9 cellular contexts compared by ENCODE assay signal in the genomic region with DNA sequence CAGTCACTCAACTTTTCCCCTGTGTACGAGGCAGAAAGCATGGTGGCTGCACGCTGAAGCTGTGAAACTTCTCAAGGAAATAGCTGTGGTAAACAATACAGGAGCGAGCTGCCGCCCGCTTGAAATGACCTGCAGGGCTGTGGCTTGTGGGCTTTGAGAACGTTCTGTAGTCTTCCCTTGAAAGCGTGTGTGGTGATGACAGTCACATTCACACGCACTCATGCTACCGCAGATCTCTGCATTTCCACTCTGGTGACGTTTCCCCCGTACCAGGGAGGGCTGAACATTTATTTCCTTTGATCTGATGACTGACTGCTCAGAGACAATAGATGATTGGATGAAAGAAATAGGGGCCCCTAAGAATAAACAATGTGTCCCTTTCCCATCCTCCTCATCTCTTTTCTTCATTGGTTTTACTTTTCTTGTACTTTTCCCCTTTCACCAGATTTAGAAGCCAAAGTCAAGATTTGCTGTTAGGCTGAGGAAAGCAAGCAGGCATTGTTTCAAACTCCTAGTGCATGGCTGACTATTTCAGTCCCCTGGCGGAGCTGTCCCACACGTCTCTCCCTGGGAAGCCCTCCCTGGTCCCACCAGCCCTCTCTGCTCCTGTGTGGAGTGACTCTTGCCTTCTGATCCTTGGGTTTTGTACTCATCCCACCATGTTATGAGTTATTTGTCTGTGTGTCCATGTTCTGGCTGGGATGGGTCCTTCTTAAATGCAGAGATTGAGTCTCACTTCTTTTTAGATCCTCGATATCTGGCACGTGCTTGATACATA. TPM values are rescaled to one million over a fixed set of nuclear protein-coding genes. Genes with fewer than 3 reads are reported as not detected.
A peak's percentile ranks its signal among the peaks of the same experiment; 100 is the strongest.
DNase-seq lines count a peak whose midpoint lies in the region; ATAC-seq, FAIRE-seq and TF ChIP-seq lines count a peak whose summit lies in the region.
"Had no signal": no experiment of that assay in that cellular context is flagged by ENCODE, and none has a peak within 500 bp of the region (broad histone marks: within the 10 kb centered on the region; RNA-seq: fewer than 3 reads in every experiment).

No MANE protein-coding gene starts in this region.

- H3K9me2 ChIP-seq in SK-N-SH (no peaks in the 10 kb centered on the region), OCI-LY1 (ENCODE audit: low read depth, low read length) (no peaks in the 10 kb centered on the region)

- H3K36me3 ChIP-seq in SK-N-SH (replicated peaks in 1 of 2; ENCODE audit: control insufficient read depth in 1 of 2, insufficient read depth in 2 of 2, low read length in 1 of 2) (no peaks in the 10 kb centered on the region), OCI-LY1 (ENCODE audit: insufficient read depth, low read length) (no peaks in the 10 kb centered on the region)

- H2AFZ ChIP-seq in SK-N-SH (ENCODE audit: low read depth) = peak overlapping the region; percentile 76; the same call in 1 of the 2 replicates
- H2AFZ ChIP-seq in OCI-LY1 (ENCODE audit: low read length) = no peak overlapping the region

- H3K4me3 ChIP-seq in SK-N-SH (ENCODE audit: low read depth in 2 of 2, low read length in 1 of 2) (no peak overlapping the region), OCI-LY1 (ENCODE audit: low read depth, low read length, poor library complexity, severe bottlenecking) (no peak overlapping the region)

- CTCF ChIA-PET in SK-N-SH (lab: Yijun Ruan, JAX) = interaction anchor here (1.2 to 1.9 kb wide), 2 partner anchors 9 to 37 kb away, joined by 4 to 7 read pairs; a partner anchor contains a TSS
- CTCF ChIA-PET in activated naive CD4-positive, alpha-beta T cell treated with anti-CD3 and anti-CD28 coated beads, Interleukin-2, amount 10 ng/mL, durations not matched to agents 7 days and 5 days (lab: Charles Lee) = interaction anchor here (1.0 to 2.1 kb wide), 4 partner anchors 9 to 37 kb away, joined by 3 to 20 read pairs (median 4); a partner anchor contains a TSS

- 98% methylated on average over 15 of the region's 15 CpGs for WGBS in SK-N-SH (ENCODE audit: low lambda C conversion rate)

- H4K20me1 ChIP-seq in SK-N-SH (ENCODE audit: insufficient read depth) = no peaks in the 10 kb centered on the region
- H4K20me1 ChIP-seq in OCI-LY1 (ENCODE audit: insufficient read depth, low read length) = no peaks in the 10 kb centered on the region

- peak overlapping the region; percentile 75 for H3K4me3 Mint-ChIP-seq in activated naive CD4-positive, alpha-beta T cell treated with anti-CD3 and anti-CD28 coated beads, Interleukin-2, amount 10 ng/mL, durations not matched to agents 7 days and 5 days

- peaks cover 3% of the 10 kb centered on the region for H3K27me3 Mint-ChIP-seq in activated naive CD4-positive, alpha-beta T cell treated with anti-CD3 and anti-CD28 coated beads, Interleukin-2, amount 10 ng/mL, durations not matched to agents 7 days and 5 days

- H3K27me3 ChIP-seq in SK-N-SH (ENCODE audit: insufficient read depth) (no peaks in the 10 kb centered on the region), OCI-LY1 (ENCODE audit: insufficient read depth, low read length) (no peaks in the 10 kb centered on the region)

- H3K27ac ChIP-seq in SK-N-SH (ENCODE audit: low read depth in 2 of 2, low read length in 1 of 2) (peak overlapping the region; percentile 67 to 92), OCI-LY1 (ENCODE audit: low read depth, low read length, poor library complexity, severe bottlenecking) (no peak overlapping the region)
- H3K27ac ChIP-seq: 22Rv1 had no signal

- H3K4me2 ChIP-seq in SK-N-SH (peak overlapping the region; percentile 62), OCI-LY1 (ENCODE audit: low read length) (peak overlapping the region; percentile 29; the same call in 1 of the 2 replicates)

- no peaks in the 10 kb centered on the region for H3K9me3 Mint-ChIP-seq in activated naive CD4-positive, alpha-beta T cell treated with anti-CD3 and anti-CD28 coated beads, Interleukin-2, amount 10 ng/mL, durations not matched to agents 7 days and 5 days

- H3K4me1 ChIP-seq in SK-N-SH (ENCODE audit: control insufficient read depth in 1 of 2, insufficient read depth in 2 of 2, low read depth in 1 of 2, low read length in 1 of 2) (peaks cover 16 to 37% of the 10 kb centered on the region in 2 experiments; a peak in 3 of 4 replicates), OCI-LY1 (ENCODE audit: insufficient read depth, low read length, severe bottlenecking) (peaks cover 18% of the 10 kb centered on the region)

- H3K4me1 Mint-ChIP-seq in activated naive CD4-positive, alpha-beta T cell treated with anti-CD3 and anti-CD28 coated beads, Interleukin-2, amount 10 ng/mL, durations not matched to agents 7 days and 5 days = peaks cover 75% of the 10 kb centered on the region

- POLR2A ChIA-PET in SK-N-SH (lab: Yijun Ruan, JAX) = interaction anchor here (1.3 kb wide), 1 partner anchor 9 kb away, joined by 11 read pairs; a partner anchor contains a TSS

- H3K79me2 ChIP-seq in SK-N-SH (ENCODE audit: insufficient read depth) = no peaks in the 10 kb centered on the region
- H3K79me2 ChIP-seq in OCI-LY1 (ENCODE audit: insufficient read depth, low read length) = no peaks in the 10 kb centered on the region

- H3K36me3 Mint-ChIP-seq in activated naive CD4-positive, alpha-beta T cell treated with anti-CD3 and anti-CD28 coated beads, Interleukin-2, amount 10 ng/mL, durations not matched to agents 7 days and 5 days = peaks cover 47% of the 10 kb centered on the region

- TF ChIP-seq EP300 in SK-N-SH (IDR thresholded peaks at IDR 0.05; ENCODE audit: borderline replicate concordance in 1 of 2, low read depth in 1 of 2, low read length in 1 of 2) = no peak

- H3K9me3 ChIP-seq in SK-N-SH = no peaks in the 10 kb centered on the region
- H3K9me3 ChIP-seq in OCI-LY1 (ENCODE audit: low read length) = no peaks in the 10 kb centered on the region

- TF ChIP-seq CTCF in SK-N-SH (IDR thresholded peaks at IDR 0.05) = no peak
- TF ChIP-seq CTCF in OCI-LY1 (IDR thresholded peaks at IDR 0.05; ENCODE audit: low read length) = no peak

- no peak for TF ChIP-seq RAD21 in SK-N-SH (IDR thresholded peaks at IDR 0.05; ENCODE audit: low read length)

- DNase-seq in SK-N-SH (no peak), medulla oblongata (ENCODE audit: extremely low spot score) (peak; percentile 49), HTR-8/SVneo (ENCODE audit: insufficient read length, low spot score) (no peak), mesenteric fat pad (ENCODE audit: low spot score) (no peak)
- peak; percentile 96 for DNase-seq in activated naive CD4-positive, alpha-beta T cell treated with anti-CD3 and anti-CD28 coated beads, Interleukin-2, amount 10 ng/mL, durations not matched to agents 7 days and 5 days
- DNase-seq in stimulated activated CD8-positive, alpha-beta memory T cell treated with anti-CD3 and anti-CD28 coated beads, Interleukin-4, amount 100 ng/mL, for 48 hours = peak; percentile 88

- no peak for FAIRE-seq in HTR-8/SVneo (lab: Jason Lieb, UNC)

- no peak for ATAC-seq in SK-N-SH treated with all-trans-retinoic acid at 6 μM for 48 hours

- peak overlapping the region; percentile 100 for H3K27ac Mint-ChIP-seq in activated naive CD4-positive, alpha-beta T cell treated with anti-CD3 and anti-CD28 coated beads, Interleukin-2, amount 10 ng/mL, durations not matched to agents 7 days and 5 days

- peak overlapping the region; percentile 63 for H3K9ac ChIP-seq in SK-N-SH
- no peak overlapping the region for H3K9ac ChIP-seq in OCI-LY1 (ENCODE audit: low read length)

- H3F3A ChIP-seq in SK-N-SH (replicated peaks; ENCODE audit: insufficient read depth) (peaks cover 52% of the 10 kb centered on the region), OCI-LY1 (ENCODE audit: insufficient read depth, low read length) (no peaks in the 10 kb centered on the region)

TF ChIP-seq in SK-N-SH, 30 proteins besides CTCF, POLR2A, EP300 and RAD21 (continues in another document):
- TF ChIP-seq, protein P1, sequence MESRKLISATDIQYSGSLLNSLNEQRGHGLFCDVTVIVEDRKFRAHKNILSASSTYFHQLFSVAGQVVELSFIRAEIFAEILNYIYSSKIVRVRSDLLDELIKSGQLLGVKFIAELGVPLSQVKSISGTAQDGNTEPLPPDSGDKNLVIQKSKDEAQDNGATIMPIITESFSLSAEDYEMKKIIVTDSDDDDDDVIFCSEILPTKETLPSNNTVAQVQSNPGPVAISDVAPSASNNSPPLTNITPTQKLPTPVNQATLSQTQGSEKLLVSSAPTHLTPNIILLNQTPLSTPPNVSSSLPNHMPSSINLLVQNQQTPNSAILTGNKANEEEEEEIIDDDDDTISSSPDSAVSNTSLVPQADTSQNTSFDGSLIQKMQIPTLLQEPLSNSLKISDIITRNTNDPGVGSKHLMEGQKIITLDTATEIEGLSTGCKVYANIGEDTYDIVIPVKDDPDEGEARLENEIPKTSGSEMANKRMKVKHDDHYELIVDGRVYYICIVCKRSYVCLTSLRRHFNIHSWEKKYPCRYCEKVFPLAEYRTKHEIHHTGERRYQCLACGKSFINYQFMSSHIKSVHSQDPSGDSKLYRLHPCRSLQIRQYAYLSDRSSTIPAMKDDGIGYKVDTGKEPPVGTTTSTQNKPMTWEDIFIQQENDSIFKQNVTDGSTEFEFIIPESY (IDR thresholded peaks at IDR 0.05; ENCODE audit: borderline replicate concordance, low read depth) = no peak

TF ChIP-seq in SK-N-SH treated with all-trans-retinoic acid at 6 μM for 48 hours, 23 proteins besides CTCF, POLR2A, EP300 and RAD21 (continues in another document):
- TF ChIP-seq BACH2 (CRISPR knock-in tag; IDR thresholded peaks at IDR 0.05; ENCODE audit: borderline replicate concordance) = no peak

RNA-seq across cellular contexts. Expression of a gene that starts 3.9 kb away (rescaled TPM):
- polyA plus RNA-seq in SK-N-SH (2012; rRNA removed) = 2.0 and 2.3 TPM in 2 replicates
- polyA plus RNA-seq in SK-N-SH (2012; cell fraction: cytosol; rRNA removed) = 1.6 and 1.9 TPM in 2 replicates
- 3.5 and 5.0 TPM in 2 replicates for polyA plus RNA-seq in SK-N-SH (2012; cell fraction: nucleus; rRNA removed)
- 4.1 TPM for total RNA-seq in mesenteric fat pad

RNA-seq across cellular contexts. Expression of a gene that starts 9.2 kb away (rescaled TPM):
- 306 and 390 TPM in 2 replicates for polyA plus RNA-seq in SK-N-SH (2012; rRNA removed)
- 392 and 450 TPM in 2 replicates for polyA plus RNA-seq in SK-N-SH (2012; cell fraction: cytosol; rRNA removed)
- polyA plus RNA-seq in SK-N-SH (2012; cell fraction: nucleus; rRNA removed) = 181 and 247 TPM in 2 replicates
- total RNA-seq in mesenteric fat pad = 95.1 TPM

Comparison
In these comparisons a context has a peak if more than half of its experiments do, and no peak if none do; other contexts are left out.
1. DNase-seq: peak in activated naive CD4-positive, alpha-beta T cell treated with anti-CD3 and anti-CD28 coated beads, Interleukin-2, amount 10 ng/mL, durations not matched to agents 7 days and 5 days (single experiment), medulla oblongata (single experiment) and stimulated activated CD8-positive, alpha-beta memory T cell treated with anti-CD3 and anti-CD28 coated beads, Interleukin-4, amount 100 ng/mL, for 48 hours (single experiment); none in SK-N-SH (single experiment), HTR-8/SVneo (single experiment) and mesenteric fat pad (single experiment).